ENCODE assay signal across 19 cellular contexts in the genomic region with DNA sequence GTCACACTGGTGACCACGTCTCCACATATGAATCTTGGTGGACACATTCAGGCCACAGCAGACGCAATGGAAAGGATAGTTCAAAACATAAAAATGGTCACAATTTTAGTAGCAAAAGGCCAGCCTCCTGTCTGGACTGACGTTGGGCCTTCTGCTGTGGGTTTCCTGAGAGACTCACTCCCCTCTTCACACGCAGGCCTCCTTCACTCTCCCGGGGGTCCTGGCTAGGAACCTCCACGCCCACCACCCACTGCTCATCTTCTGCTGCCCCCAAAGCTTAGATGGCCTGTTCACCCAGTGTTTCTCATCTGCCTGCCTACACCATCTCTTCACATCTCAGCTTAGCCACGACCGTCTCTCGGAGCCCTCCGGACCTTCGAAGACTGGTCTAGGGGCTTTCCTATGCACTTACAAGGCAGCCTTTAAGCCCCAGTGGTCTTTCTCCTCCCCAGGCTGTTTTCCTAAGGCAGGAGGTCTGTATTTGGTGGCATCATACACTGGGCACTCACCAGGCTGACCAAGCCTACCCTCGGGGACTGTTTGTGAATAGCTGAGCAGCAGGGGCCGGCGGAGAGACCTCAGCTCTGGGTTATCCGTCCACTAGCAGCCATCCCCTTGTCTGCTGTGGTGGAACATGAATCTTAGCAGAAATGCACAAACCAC.
"Had no signal": no experiment of that assay in that cellular context is flagged by ENCODE, and none has a peak within 500 bp of the region (broad histone marks: within the 10 kb centered on the region; RNA-seq: fewer than 3 reads in every experiment).

No MANE protein-coding gene starts in this region.

- H3K9me3 ChIP-seq: ovary, suprapubic skin, thyroid gland, upper lobe of left lung, vagina had no signal

- FAIRE-seq: endometrium, frontal cortex, keratinocyte had no signal

- H3K36me3 ChIP-seq: ovary, suprapubic skin, thyroid gland, upper lobe of left lung, vagina had no signal

- H3K36me3 Mint-ChIP-seq: naive thymus-derived CD4-positive, alpha-beta T cell; stimulated activated effector memory CD8-positive, alpha-beta T cell treated with anti-CD3 and anti-CD28 coated beads, Interleukin-12 subunit alpha, Interleukin-12 subunit beta, amount 100 ng/mL, for 72 hours had no signal

- H3K27ac Mint-ChIP-seq: naive thymus-derived CD4-positive, alpha-beta T cell; progenitor cell of endocrine pancreas; stimulated activated effector memory CD8-positive, alpha-beta T cell treated with anti-CD3 and anti-CD28 coated beads, Interleukin-12 subunit alpha, Interleukin-12 subunit beta, amount 100 ng/mL, for 72 hours had no signal

- H3K27me3 ChIP-seq: ovary, suprapubic skin, thyroid gland, upper lobe of left lung, vagina had no signal

- DNase-seq: effector memory CD4-positive, alpha-beta T cell; left colon; mesendoderm; naive thymus-derived CD4-positive, alpha-beta T cell; ovary; right cardiac atrium; stimulated activated CD4-positive, alpha-beta T cell treated with anti-CD3 and anti-CD28 coated beads, Interleukin-4, amount 100 ng/mL, for 1 hour; stimulated activated CD8-positive, alpha-beta memory T cell treated with anti-CD3 and anti-CD28 coated beads, Interleukin-4, amount 100 ng/mL, for 48 hours; stimulated activated naive CD8-positive, alpha-beta T cell treated with anti-CD3 and anti-CD28 coated beads, Interleukin-15, Interleukin-2, amounts not matched to agents 100 U/mL and 50 U/mL, for 24 hours; thyroid gland; upper lobe of left lung had no signal

- H3K4me3 Mint-ChIP-seq: naive thymus-derived CD4-positive, alpha-beta T cell; stimulated activated effector memory CD8-positive, alpha-beta T cell treated with anti-CD3 and anti-CD28 coated beads, Interleukin-12 subunit alpha, Interleukin-12 subunit beta, amount 100 ng/mL, for 72 hours had no signal

- H3K4me1 Mint-ChIP-seq: naive thymus-derived CD4-positive, alpha-beta T cell; stimulated activated effector memory CD8-positive, alpha-beta T cell treated with anti-CD3 and anti-CD28 coated beads, Interleukin-12 subunit alpha, Interleukin-12 subunit beta, amount 100 ng/mL, for 72 hours had no signal

- H3K4me3 ChIP-seq: ovary, smooth muscle cell, suprapubic skin, thyroid gland, upper lobe of left lung, vagina had no signal

- H3K4me2 ChIP-seq: smooth muscle cell had no signal

- H3K4me1 ChIP-seq: suprapubic skin, vagina had no signal

- H3K27me3 Mint-ChIP-seq: progenitor cell of endocrine pancreas had no signal

- H3K9me3 Mint-ChIP-seq: naive thymus-derived CD4-positive, alpha-beta T cell; stimulated activated effector memory CD8-positive, alpha-beta T cell treated with anti-CD3 and anti-CD28 coated beads, Interleukin-12 subunit alpha, Interleukin-12 subunit beta, amount 100 ng/mL, for 72 hours had no signal

- H3K27ac ChIP-seq: ovary, suprapubic skin, thyroid gland, upper lobe of left lung, vagina had no signal
